In the genomic region with DNA sequence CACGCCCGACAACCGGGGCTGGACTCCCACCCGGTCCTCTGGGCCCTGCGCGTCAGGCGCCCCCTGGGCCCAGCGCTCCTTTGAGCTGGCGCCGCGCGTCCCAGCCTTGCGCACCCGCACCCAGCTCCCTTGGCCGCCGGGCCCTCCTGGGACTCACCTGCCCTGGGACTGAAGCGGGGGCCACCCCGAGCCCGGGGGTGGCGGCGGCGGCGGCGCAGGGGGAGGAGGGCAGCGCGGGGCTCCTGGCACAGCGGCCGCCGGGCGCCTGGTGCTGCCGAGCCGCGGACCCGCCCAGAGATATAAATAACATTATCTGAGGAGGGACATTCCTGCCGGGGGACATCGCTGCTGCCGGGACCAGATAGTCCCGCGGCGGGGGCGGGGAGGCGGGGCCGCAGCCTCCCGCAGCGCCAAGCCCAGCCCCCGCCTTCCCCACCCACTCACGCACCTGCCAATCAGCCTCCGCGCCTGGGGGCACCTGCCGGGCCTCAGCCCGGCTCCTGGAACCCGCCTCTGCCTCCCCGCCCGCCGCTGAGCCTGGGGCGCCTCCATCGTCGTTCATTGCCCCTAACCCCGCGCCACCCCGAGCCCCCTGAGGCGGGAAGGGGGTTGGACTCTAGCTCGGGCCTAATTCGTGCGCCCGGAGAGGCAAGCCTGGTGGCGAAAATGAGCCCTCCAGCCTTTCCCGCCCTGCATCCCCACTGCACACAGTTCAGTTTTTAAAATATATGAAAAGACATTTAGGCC, we compare ENCODE assay signal across 1 cellular context.
A peak's percentile ranks its signal among the peaks of the same experiment; 100 is the strongest.
TF ChIP-seq lines count a peak whose summit lies in the region.

Gene SPTB, minus strand, starts transcription at position 273 of the 747 bp plus-strand sequence. CDS start 56,813 bp downstream, outside the sequence.

TF ChIP-seq in H1, 55 proteins besides CTCF, POLR2A, EP300 and RAD21:
- TF ChIP-seq KDM5A (IDR thresholded peaks at IDR 0.05; ENCODE audit: low read length) (no peak), EGR1 (IDR thresholded peaks at IDR 0.05; ENCODE audit: borderline replicate concordance, low read depth, low read length) (peak; percentile 76; the same call in 1 of the 2 replicates), KDM4A (IDR thresholded peaks at IDR 0.05; ENCODE audit: low read depth, low read length, severe bottlenecking) (peak; percentile 74), GABPA (IDR thresholded peaks at IDR 0.05; ENCODE audit: borderline replicate concordance, insufficient read depth, low read length) (no peak)
- TF ChIP-seq, protein P1, sequence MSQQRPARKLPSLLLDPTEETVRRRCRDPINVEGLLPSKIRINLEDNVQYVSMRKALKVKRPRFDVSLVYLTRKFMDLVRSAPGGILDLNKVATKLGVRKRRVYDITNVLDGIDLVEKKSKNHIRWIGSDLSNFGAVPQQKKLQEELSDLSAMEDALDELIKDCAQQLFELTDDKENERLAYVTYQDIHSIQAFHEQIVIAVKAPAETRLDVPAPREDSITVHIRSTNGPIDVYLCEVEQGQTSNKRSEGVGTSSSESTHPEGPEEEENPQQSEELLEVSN (IDR thresholded peaks at IDR 0.05): 0 out of 2 replicates have a peak, but pooled peaks have one; percentile 16
